Comparison of ENCODE assay signal across 1 cellular context in genomic region chr19:14554382-14554812, GRCh38.
TF ChIP-seq lines count a peak whose summit lies in the region.

No MANE protein-coding gene starts in this region.

TF ChIP-seq in HepG2, 621 proteins besides CTCF, POLR2A, EP300 and RAD21 (continued from another document and continues in another):
- TF ChIP-seq ZNF318 (CRISPR knock-in tag; IDR thresholded peaks at IDR 0.05) (no peak), SNAI1 (CRISPR knock-in tag; IDR thresholded peaks at IDR 0.05; ENCODE audit: borderline replicate concordance) (no peak), ZNF329 (CRISPR knock-in tag; IDR thresholded peaks at IDR 0.05; ENCODE audit: low read depth) (no peak), BRD4 (CRISPR knock-in tag; IDR thresholded peaks at IDR 0.05) (no peak), FOXA1 (IDR thresholded peaks at IDR 0.05) (no peak), FOXA1 (CRISPR knock-in tag; IDR thresholded peaks at IDR 0.05) (peak; percentile 86), ATRX (CRISPR knock-in tag; IDR thresholded peaks at IDR 0.05; ENCODE audit: borderline replicate concordance) (no peak), RXRA (CRISPR knock-in tag; IDR thresholded peaks at IDR 0.05) (peak; percentile 84), ISL2 (CRISPR knock-in tag; IDR thresholded peaks at IDR 0.05) (no peak), ZNF121 (CRISPR knock-in tag; IDR thresholded peaks at IDR 0.05) (0 out of 2 replicates have a peak, but pooled peaks have one; percentile 15), ELF4 (CRISPR knock-in tag; IDR thresholded peaks at IDR 0.05; ENCODE audit: borderline replicate concordance) (no peak), ZIK1 (CRISPR knock-in tag; IDR thresholded peaks at IDR 0.05; ENCODE audit: borderline replicate concordance, low read depth) (no peak; the same call in 1 of the 2 replicates), ZNF44 (CRISPR knock-in tag; IDR thresholded peaks at IDR 0.05) (0 out of 2 replicates have a peak, but pooled peaks have one; percentile 25), XRCC5 (optimal IDR thresholded peaks at IDR 0.05; ENCODE audit: low read length) (peak; percentile 21), KDM3A (CRISPR knock-in tag; IDR thresholded peaks at IDR 0.05; ENCODE audit: low read depth) (peak; percentile 64; the same call in 1 of the 2 replicates), GATAD2A (CRISPR knock-in tag; IDR thresholded peaks at IDR 0.05) (peak; percentile 59), NKX3-1 (CRISPR knock-in tag; IDR thresholded peaks at IDR 0.05) (no peak), SNAPC5 (CRISPR knock-in tag; IDR thresholded peaks at IDR 0.05; ENCODE audit: borderline replicate concordance) (no peak), CHD2 (IDR thresholded peaks at IDR 0.05; ENCODE audit: low read depth, low read length) (no peak), ZNF281 (CRISPR knock-in tag; IDR thresholded peaks at IDR 0.05; ENCODE audit: borderline replicate concordance) (no peak), ZNF34 (CRISPR knock-in tag; IDR thresholded peaks at IDR 0.05; ENCODE audit: borderline replicate concordance) (no peak), ARHGAP35 (CRISPR knock-in tag; IDR thresholded peaks at IDR 0.05; ENCODE audit: borderline replicate concordance) (no peak), MEIS1 (CRISPR knock-in tag; IDR thresholded peaks at IDR 0.05; ENCODE audit: borderline replicate concordance) (no peak), ZNF503 (CRISPR knock-in tag; IDR thresholded peaks at IDR 0.05) (no peak), CBX2 (IDR thresholded peaks at IDR 0.05; ENCODE audit: low read depth, low read length) (no peak), CBX2 (CRISPR knock-in tag; IDR thresholded peaks at IDR 0.05; ENCODE audit: low read depth) (no peak), ZNF720 (CRISPR knock-in tag; IDR thresholded peaks at IDR 0.05) (no peak), KDM5A (IDR thresholded peaks at IDR 0.05; ENCODE audit: borderline replicate concordance, low read length) (no peak), ZUFSP (CRISPR knock-in tag; IDR thresholded peaks at IDR 0.05; ENCODE audit: borderline replicate concordance) (no peak), JDP2 (CRISPR knock-in tag; IDR thresholded peaks at IDR 0.05; ENCODE audit: borderline replicate concordance) (no peak), PRDM10 (CRISPR knock-in tag; IDR thresholded peaks at IDR 0.05; ENCODE audit: low read depth) (no peak), ZNF276 (CRISPR knock-in tag; IDR thresholded peaks at IDR 0.05; ENCODE audit: low read depth) (0 out of 2 replicates have a peak, but pooled peaks have one; percentile 10), SALL2 (CRISPR knock-in tag; IDR thresholded peaks at IDR 0.05) (no peak), ATF7 (IDR thresholded peaks at IDR 0.05) (no peak), ATF7 (CRISPR knock-in tag; IDR thresholded peaks at IDR 0.05) (no peak), ZNF326 (CRISPR knock-in tag; IDR thresholded peaks at IDR 0.05; ENCODE audit: borderline replicate concordance) (no peak), ZNF207 (IDR thresholded peaks at IDR 0.05; ENCODE audit: borderline replicate concordance) (no peak), NAIF1 (CRISPR knock-in tag; IDR thresholded peaks at IDR 0.05; ENCODE audit: borderline replicate concordance) (no peak)
